In genomic region chr12:80404629-80405028, GRCh38 we compare ENCODE assay signal across 35 cellular contexts. TPM values are rescaled to one million over a fixed set of nuclear protein-coding genes. Genes with fewer than 3 reads are reported as not detected.
"Had no signal": no experiment of that assay in that cellular context is flagged by ENCODE, and none has a peak within 500 bp of the region (broad histone marks: within the 10 kb centered on the region; RNA-seq: fewer than 3 reads in every experiment).

No MANE protein-coding gene starts in this region.

- FAIRE-seq: astrocyte had no signal

- H3K27ac ChIP-seq: adrenal gland, ascending aorta, body of pancreas, brain microvascular endothelial cell, breast epithelium, cardiac muscle cell had no signal

- ATAC-seq: activated naive CD4-positive, alpha-beta T cell treated with anti-CD3 and anti-CD28 coated beads, Interleukin-2, amount 50 U/mL, for 72 hours; activated naive CD8-positive, alpha-beta T cell treated with anti-CD3 and anti-CD28 coated beads, Interleukin-2, amount 50 U/mL, for 24 hours; activated T-cell treated with anti-CD3 and anti-CD28 coated beads, Interleukin-2, amount 50 U/mL, for 4 hours; activated T-cell treated with anti-CD3 and anti-CD28 coated beads, Interleukin-2, amount 50 U/mL, for 72 hours; activated T-helper 17 cell treated with anti-CD3 and anti-CD28 coated beads, Interleukin-2, amount 50 U/mL, for 72 hours; body of pancreas had no signal

- H3K27me3 ChIP-seq: adrenal gland, ascending aorta, brain microvascular endothelial cell, breast epithelium, cardiac muscle cell had no signal

- H3K36me3 ChIP-seq: adrenal gland, ascending aorta, brain microvascular endothelial cell, breast epithelium, cardiac muscle cell had no signal

- DNase-seq: activated effector memory CD4-positive, alpha-beta T cell treated with anti-CD3 and anti-CD28 coated beads, Interleukin-2, amount 50 U/mL, for 16 hours; activated effector memory CD4-positive, alpha-beta T cell treated with Interleukin-2 at 50 U/mL for 16 hours; activated gamma-delta T cell; activated gamma-delta T cell treated with Interleukin-2 at 50 U/mL for 16 hours; activated naive CD4-positive, alpha-beta T cell; activated naive CD4-positive, alpha-beta T cell treated with anti-CD3 and anti-CD28 coated beads for 36 hours; activated naive CD4-positive, alpha-beta T cell treated with anti-CD3 and anti-CD28 coated beads, Interleukin-2, amount 10 ng/mL, durations not matched to agents 7 days and 5 days; activated naive CD4-positive, alpha-beta T cell treated with anti-CD3 and anti-CD28 coated beads, Interleukin-2, amount 50 U/mL, for 16 hours; activated naive CD4-positive, alpha-beta T cell treated with Interleukin-2 at 50 U/mL for 16 hours; activated naive CD8-positive, alpha-beta T cell treated with anti-CD3 and anti-CD28 coated beads for 36 hours; activated naive CD8-positive, alpha-beta T cell treated with anti-CD3 and anti-CD28 coated beads, Interleukin-2, amount 10 ng/mL, durations not matched to agents 7 days and 5 days; activated naive CD8-positive, alpha-beta T cell treated with anti-CD3 and anti-CD28 coated beads, Interleukin-2, amount 50 U/mL, for 24 hours; activated T-cell treated with anti-CD3 and anti-CD28 coated beads, Interleukin-2, amount 50 U/mL, for 1 hour; activated T-cell treated with anti-CD3 and anti-CD28 coated beads, Interleukin-2, amount 50 U/mL, for 24 hours; activated T-cell treated with anti-CD3 and anti-CD28 coated beads, Interleukin-2, amount 50 U/mL, for 4 hours; activated T-cell treated with anti-CD3 and anti-CD28 coated beads, Interleukin-2, amount 50 U/mL, for 48 hours; activated T-cell treated with anti-CD3 and anti-CD28 coated beads, Interleukin-2, amount 50 U/mL, for 72 hours; adrenal gland; amniotic stem cell; amygdala; anterior cingulate cortex; aorta; body of pancreas; brain microvascular endothelial cell; caudate nucleus; central memory CD4-positive, alpha-beta T cell; cerebellar nuclear complex had no signal

- H3K4me1 ChIP-seq: adrenal gland, ascending aorta, breast epithelium had no signal

- H3K4me3 ChIP-seq: adrenal gland, ascending aorta, body of pancreas, breast epithelium, cardiac muscle cell had no signal

- H3K9me3 ChIP-seq: adrenal gland, ascending aorta, body of pancreas, breast epithelium had no signal

RNA-seq across cellular contexts. Expression of gene PTPRQ, which starts 39.4 kb away (rescaled TPM):
- total RNA-seq: activated naive CD4-positive, alpha-beta T cell treated with anti-CD3 and anti-CD28 coated beads for 36 hours; activated naive CD4-positive, alpha-beta T cell treated with anti-CD3 and anti-CD28 coated beads, Interleukin-2, amount 50 U/mL, for 72 hours; activated naive CD8-positive, alpha-beta T cell treated with anti-CD3 and anti-CD28 coated beads for 36 hours; activated naive CD8-positive, alpha-beta T cell treated with anti-CD3 and anti-CD28 coated beads, Interleukin-2, amount 10 ng/mL, durations not matched to agents 7 days and 5 days; activated T-cell treated with anti-CD3 and anti-CD28 coated beads, Interleukin-2, amount 50 U/mL, for 4 hours; activated T-cell treated with anti-CD3 and anti-CD28 coated beads, Interleukin-2, amount 50 U/mL, for 72 hours; activated T-helper 1 cell treated with anti-CD3 and anti-CD28 coated beads, Interleukin-12 subunit alpha, Interleukin-12 subunit beta, Interleukin-2, Interleukin-4 antibody, amounts not matched to agents 30 ng/mL and 10 ng/mL and 1 ng/mL, durations not matched to agents 14 hours and 24 hours and 36 hours; activated T-helper 17 cell treated with anti-CD3 and anti-CD28 coated beads, Interleukin-2, amount 50 U/mL, for 72 hours; activated T-helper 2 cell treated with anti-CD3 and anti-CD28 coated beads, Interferon-gamma antibody, Interleukin-2, Interleukin-4, amounts not matched to agents 10 μg/mL and 5 μg/mL and 100 μg/mL, durations not matched to agents 14 hours and 24 hours and 36 hours had no signal
